8 cellular contexts compared by ENCODE assay signal in genomic region chr10:119306514-119306951, GRCh38.
A peak's percentile ranks its signal among the peaks of the same experiment; 100 is the strongest.
DNase-seq lines count a peak whose midpoint lies in the region; ATAC-seq and TF ChIP-seq lines count a peak whose summit lies in the region.

No MANE protein-coding gene starts in this region.

- peak; percentile 94 for TF ChIP-seq CTCF in GM12873 (IDR thresholded peaks at IDR 0.05; ENCODE audit: insufficient read depth, low read depth, low read length, missing control alignments)
- peak in 2 of 9 donors; percentile 7 to 44 for TF ChIP-seq CTCF in heart right ventricle (IDR thresholded peaks at IDR 0.05)

- no peaks in the 10 kb centered on the region for H3K36me3 ChIP-seq in H7 (replicated peaks; ENCODE audit: control insufficient read depth, insufficient read depth, low read length)
- no peaks in the 10 kb centered on the region for H3K36me3 ChIP-seq in heart right ventricle

- no peaks in the 10 kb centered on the region for H3K9me3 ChIP-seq in heart right ventricle

- WGBS in heart right ventricle, 2 donors: 56 to 76% methylated on average over 9 of the region's 9 CpGs

- H3K4me1 ChIP-seq in heart right ventricle: peaks cover 18 to 87% (median 41%) of the 10 kb centered on the region in 9 donors

- no peak overlapping the region for H3K4me3 ChIP-seq in H7 (ENCODE audit: insufficient read depth, low read depth, low read length)
- peak overlapping the region in 1 of 10 donors; percentile 39 for H3K4me3 ChIP-seq in heart right ventricle

- H3K27me3 ChIP-seq in H7 (ENCODE audit: control insufficient read depth, insufficient read depth, low read length): no peaks in the 10 kb centered on the region
- no peaks in the 10 kb centered on the region for H3K27me3 ChIP-seq in heart right ventricle

- DNase-seq in H7 (peak; percentile 69), MV-4-11 (lab: John Stamatoyannopoulos, UW) (peak; percentile 44), heart right ventricle (no peak), NCI-H2171 treated with DMSO at 0.1 percent for 48 hours (lab: John Stamatoyannopoulos, UW) (no peak), superior temporal gyrus (ENCODE audit: extremely low spot score) (no peak)
- peak; percentile 80 for DNase-seq in activated CD8-positive, alpha-beta memory T cell treated with anti-CD3 and anti-CD28 coated beads, Interleukin-2, amount 50 U/mL, for 48 hours
- DNase-seq in stimulated activated CD8-positive, alpha-beta memory T cell treated with anti-CD3 and anti-CD28 coated beads, Interleukin-12 subunit alpha, Interleukin-12 subunit beta, amount 100 ng/mL, for 1 hour (ENCODE audit: low read depth): peak; percentile 53

- H3K27ac ChIP-seq in heart right ventricle: peak overlapping the region in 9 of 10 donors; percentile 31 to 87 (median 58)

- ATAC-seq in heart right ventricle: peak in 5 of 8 donors; percentile 6 to 43 (median 35)

- intact Hi-C loops in heart right ventricle (cut with DNase I): no loop called here

Comparison
In these comparisons a context has a peak if more than half of its experiments do, and no peak if none do; other contexts are left out.
1. DNase-seq: peak in H7 (single experiment), MV-4-11 (single experiment), activated CD8-positive, alpha-beta memory T cell treated with anti-CD3 and anti-CD28 coated beads, Interleukin-2, amount 50 U/mL, for 48 hours (single experiment) and stimulated activated CD8-positive, alpha-beta memory T cell treated with anti-CD3 and anti-CD28 coated beads, Interleukin-12 subunit alpha, Interleukin-12 subunit beta, amount 100 ng/mL, for 1 hour (single experiment); none in heart right ventricle (0 of 2), NCI-H2171 treated with DMSO at 0.1 percent for 48 hours (single experiment) and superior temporal gyrus (single experiment).